20 cellular contexts compared by ENCODE assay signal in the genomic region with DNA sequence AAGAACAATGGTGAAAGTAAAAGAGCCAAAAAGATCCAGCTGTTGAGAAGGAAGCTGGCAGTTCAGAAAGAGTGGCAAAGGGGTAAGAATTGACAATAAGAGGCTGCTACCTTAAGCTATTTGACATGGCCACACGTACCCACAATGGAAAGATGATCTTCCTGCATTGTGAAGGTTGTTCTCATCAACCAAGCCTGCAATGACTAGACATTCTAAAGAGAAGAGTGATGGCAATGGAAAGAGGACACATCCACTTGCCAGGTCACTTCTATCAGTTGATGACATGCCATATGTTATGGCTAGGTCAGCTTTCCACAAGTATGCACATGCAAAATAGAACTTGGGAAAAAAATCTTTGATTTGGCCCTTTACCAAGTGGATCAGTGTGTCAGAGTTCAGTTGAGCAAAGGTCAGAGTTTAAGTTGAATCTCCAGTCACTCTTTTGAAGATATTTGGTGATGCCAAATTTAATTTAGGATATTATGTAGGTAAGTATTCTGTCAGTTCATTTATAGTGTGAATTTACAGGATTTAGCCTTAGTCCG.
DNase-seq lines count a peak whose midpoint lies in the region; ATAC-seq, FAIRE-seq and TF ChIP-seq lines count a peak whose summit lies in the region.
"Had no signal": no experiment of that assay in that cellular context is flagged by ENCODE, and none has a peak within 500 bp of the region (broad histone marks: within the 10 kb centered on the region; RNA-seq: fewer than 3 reads in every experiment).

No MANE protein-coding gene starts in this region.

- no peak overlapping the region for H3K14ac ChIP-seq in IMR-90 (replicated peaks; ENCODE audit: low read depth, low read length)

- TF ChIP-seq POLR2A in IMR-90 (IDR thresholded peaks at IDR 0.05; ENCODE audit: low read depth, low read length) (no peak), right lobe of liver (IDR thresholded peaks at IDR 0.05) (no peak)

- CTCF ChIA-PET in IMR-90 (lab: Yijun Ruan, JAX) = no interaction called here

- H2AFZ ChIP-seq in IMR-90 (replicated peaks; ENCODE audit: low read length, poor library complexity) = no peak overlapping the region

- no peak overlapping the region for H2BK20ac ChIP-seq in IMR-90 (ENCODE audit: low read depth, low read length)

- no peak overlapping the region for H2BK5ac ChIP-seq in IMR-90 (ENCODE audit: low read depth, low read length, poor library complexity, severe bottlenecking)

- FAIRE-seq in bronchial epithelial cell (lab: Jason Lieb, UNC) = peak; percentile 40

- no peak overlapping the region for H4K5ac ChIP-seq in IMR-90 (ENCODE audit: low read depth, low read length)

- H4K20me1 ChIP-seq in IMR-90 (ENCODE audit: insufficient read depth, low read length) = no peaks in the 10 kb centered on the region

- H3K9ac ChIP-seq in IMR-90 (ENCODE audit: low read depth, low read length) = no peak overlapping the region

- H3K36me3 ChIP-seq in IMR-90 (ENCODE audit: control insufficient read depth, insufficient read depth, low read length) (peaks cover 5% of the 10 kb centered on the region; the same call in 1 of the 2 replicates), bronchial epithelial cell (ENCODE audit: control insufficient read depth, insufficient read depth, low read length) (peaks cover 2% of the 10 kb centered on the region), right lobe of liver (peaks cover 0 to 6% (median 1%) of the 10 kb centered on the region in 4 donors), tibial artery (peaks cover 6 to 18% (median 18%) of the 10 kb centered on the region in 3 donors)

- no peak for TF ChIP-seq RAD21 in IMR-90 (IDR thresholded peaks at IDR 0.05; ENCODE audit: low read length)

- H3K18ac ChIP-seq in IMR-90 (ENCODE audit: low read depth, low read length) = no peak overlapping the region

- H3K56ac ChIP-seq in IMR-90 (ENCODE audit: extremely low read depth, insufficient read depth, low read length) = no peak overlapping the region

- in situ Hi-C loops in IMR-90 (cut with MboI; ENCODE audit: low sequenced_read_pairs) = no loop called here

- H2AK9ac ChIP-seq in IMR-90 (replicated peaks; ENCODE audit: low read depth, low read length, poor library complexity) = no peak overlapping the region

- H4K8ac ChIP-seq in IMR-90 (ENCODE audit: low read depth in 2 of 2, low read length in 2 of 2) = no peak overlapping the region

- H3K4me2 ChIP-seq in IMR-90 (ENCODE audit: low read depth, low read length) = no peak overlapping the region

- no peak overlapping the region for H2AK5ac ChIP-seq in IMR-90 (ENCODE audit: low read depth, low read length)

- no peak overlapping the region for H4K91ac ChIP-seq in IMR-90 (ENCODE audit: insufficient read depth, low read depth, low read length)

- H3K9me3 ChIP-seq in IMR-90 (ENCODE audit: control insufficient read depth, insufficient read depth, low read length) (no peaks in the 10 kb centered on the region), right lobe of liver (no peaks in the 10 kb centered on the region), tibial artery (no peaks in the 10 kb centered on the region)
- H3K9me3 ChIP-seq: HAP-1, MG63, Peyer's patch had no signal

- WGBS in IMR-90 (ENCODE audit: extremely low coverage in 2 of 2, insufficient read length in 1 of 2), 2 experiments = no CpG with 5 or more reads among the region's 2 CpGs
- 72% methylated on average over 2 of the region's 2 CpGs for WGBS in right lobe of liver (ENCODE audit: insufficient coverage, low coverage, low lambda C conversion rate, missing lambda C conversion rate)

- H2BK15ac ChIP-seq in IMR-90 (ENCODE audit: low read depth, low read length) = no peak overlapping the region

- TF ChIP-seq CTCF in IMR-90 (conservative IDR thresholded peaks at IDR 0.05; ENCODE audit: low read depth, low read length) (no peak), bronchial epithelial cell (IDR thresholded peaks at IDR 0.05; ENCODE audit: insufficient read depth, low read length, severe bottlenecking) (no peak), right lobe of liver (IDR thresholded peaks at IDR 0.05) (no peak), tibial artery (IDR thresholded peaks at IDR 0.05) (no peak)

- intact Hi-C loops in IMR-90 (cut with micrococcal nuclease) = no loop called here
- intact Hi-C loops in right lobe of liver (cut with DNase I) = no loop called here
- intact Hi-C loops in tibial artery (cut with DNase I; ENCODE audit: low total_unique reads) = no loop called here

- dilution Hi-C loops in IMR-90 (cut with HindIII; ENCODE audit: low sequenced_read_pairs, unreplicated experiment) = no loop called here

- H3K27ac ChIP-seq in IMR-90 (ENCODE audit: insufficient read depth, low read length) = no peak overlapping the region
- no peak overlapping the region for H3K27ac ChIP-seq in right lobe of liver
- peak overlapping the region; percentile 21 to 40 for H3K27ac ChIP-seq in tibial artery
- H3K27ac ChIP-seq: HL-60, Peyer's patch had no signal

- 0 out of 2 replicates have a peak, but pooled peaks cover 2% of the 10 kb centered on the region for H3K9me1 ChIP-seq in IMR-90 (ENCODE audit: insufficient read depth, low read length)

- no TSS peak for BruUV-seq in IMR-90 (replicated peaks; lab: Mats Ljungman, UMichigan)

- H3K4me3 ChIP-seq in IMR-90 (ENCODE audit: insufficient read depth, low read depth, low read length) (no peak overlapping the region), bronchial epithelial cell (ENCODE audit: low read depth, low read length) (no peak overlapping the region), right lobe of liver (no peak overlapping the region), tibial artery (no peak overlapping the region)
- H3K4me3 ChIP-seq: HAP-1, MG63, Peyer's patch had no signal

- no peak for ATAC-seq in IMR-90 (ENCODE audit: low read depth)
- ATAC-seq in right lobe of liver = peak; percentile 44 to 69 (median 54)
- ATAC-seq in GM19455 (IDR thresholded peaks at IDR 0.05; ENCODE audit: unreplicated experiment) = no peak
- no peak for ATAC-seq in HG03432 (IDR thresholded peaks at IDR 0.05; ENCODE audit: unreplicated experiment)

- no peak overlapping the region for H2BK120ac ChIP-seq in IMR-90 (ENCODE audit: low read depth, low read length)

- no peak overlapping the region for H3K4ac ChIP-seq in IMR-90 (ENCODE audit: low read depth, low read length)

- peaks cover 0 to 4% of the 10 kb centered on the region in 2 experiments; a peak in 1 of 4 replicates for H3K79me1 ChIP-seq in IMR-90 (ENCODE audit: low read depth in 1 of 2, low read length in 2 of 2)

- H3K23ac ChIP-seq in IMR-90 (ENCODE audit: low read depth, low read length) = peak overlapping the region; percentile 8; the same call in 1 of the 2 replicates

- POLR2A ChIA-PET in IMR-90 (lab: Charles Lee; ENCODE audit: unreplicated experiment) = no interaction called here

- no peaks in the 10 kb centered on the region for H3K27me3 ChIP-seq in IMR-90 (ENCODE audit: control insufficient read depth, insufficient read depth, low read length)
- no peaks in the 10 kb centered on the region for H3K27me3 ChIP-seq in bronchial epithelial cell (ENCODE audit: control insufficient read depth, insufficient read depth, low read length)
- no peaks in the 10 kb centered on the region for H3K27me3 ChIP-seq in right lobe of liver
- no peaks in the 10 kb centered on the region for H3K27me3 ChIP-seq in tibial artery
- H3K27me3 ChIP-seq: MG63, Peyer's patch had no signal

- no peak for DNase-seq in IMR-90
- DNase-seq in bronchial epithelial cell (ENCODE audit: low read depth) = no peak
- DNase-seq in right lobe of liver = no peak
- no peak for DNase-seq in tibial artery
- no peak for DNase-seq in islet precursor cell
- DNase-seq: C1 segment of cervical spinal cord; CD8-positive, alpha-beta memory T cell; Kasumi-1; MG63; NCI-H1048; NCI-H1436 treated with DMSO at 0.1 percent for 48 hours; NCI-H2171 treated with DMSO at 0.1 percent for 48 hours; NCI-H446 treated with DMSO at 0.1 percent for 48 hours; NCI-H69; NK-92 treated with Interleukin-12 subunit alpha and Interleukin-12 subunit beta, amount 100 ng/mL, for 24 hours; Peyer's patch had no signal

- H3K4me1 ChIP-seq in IMR-90 (ENCODE audit: control insufficient read depth, insufficient read depth, low read length) (no peaks in the 10 kb centered on the region), right lobe of liver (peaks cover 0 to 8% (median 4%) of the 10 kb centered on the region in 4 donors), tibial artery (peaks cover 0 to 85% (median 18%) of the 10 kb centered on the region in 4 donors)
- H3K4me1 ChIP-seq: HAP-1, Peyer's patch had no signal

TF ChIP-seq in IMR-90, 13 proteins besides CTCF, POLR2A, EP300 and RAD21:
- TF ChIP-seq CEBPB (IDR thresholded peaks at IDR 0.05; ENCODE audit: low read depth, low read length) = no peak
TF ChIP-seq in IMR-90: peak in this region for 0.

Comparison
In these comparisons a context has a peak if more than half of its experiments do, and no peak if none do; other contexts are left out.
1. ATAC-seq: peak in right lobe of liver (4 of 4); none in IMR-90 (single experiment), GM19455 (single experiment) and HG03432 (single experiment).
2. H3K27ac ChIP-seq: peak in tibial artery (2 of 2); none in IMR-90 (single experiment) and right lobe of liver (0 of 3).